Comparison of ENCODE assay signal across 25 cellular contexts in the genomic region with DNA sequence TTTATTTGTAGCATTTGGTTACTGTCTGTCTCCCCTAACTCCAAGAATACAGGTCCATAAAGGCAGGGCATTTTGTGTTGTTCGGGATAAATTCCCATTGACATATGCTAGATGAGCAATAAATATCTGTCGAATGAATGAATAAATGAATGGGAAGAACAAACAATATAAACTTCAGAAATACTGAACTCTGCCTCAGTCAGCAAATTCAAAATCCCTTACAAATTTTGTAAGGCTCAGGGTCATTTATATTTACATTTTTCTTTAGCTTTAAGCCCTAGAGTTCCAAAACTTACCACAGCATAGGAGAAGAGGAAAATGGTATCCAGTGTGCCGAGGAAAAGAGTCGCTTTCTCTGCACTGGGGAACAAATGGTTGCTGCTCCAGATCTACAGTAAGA. TPM values are rescaled to one million over a fixed set of nuclear protein-coding genes. Genes with fewer than 3 reads are reported as not detected.
"Had no signal": no experiment of that assay in that cellular context is flagged by ENCODE, and none has a peak within 500 bp of the region (broad histone marks: within the 10 kb centered on the region; RNA-seq: fewer than 3 reads in every experiment).

No MANE protein-coding gene starts in this region.

- H3K27me3 Mint-ChIP-seq: activated CD4-positive, alpha-beta T cell treated with anti-CD3 and anti-CD28 coated beads for 36 hours; activated naive CD8-positive, alpha-beta T cell treated with anti-CD3 and anti-CD28 coated beads for 36 hours; T-cell had no signal

- H3K9me3 Mint-ChIP-seq: activated naive CD8-positive, alpha-beta T cell treated with anti-CD3 and anti-CD28 coated beads for 36 hours; T-cell had no signal

- H3K9me3 ChIP-seq: breast epithelium had no signal

- DNase-seq: activated CD4-positive, alpha-beta T cell treated with anti-CD3 and anti-CD28 coated beads for 36 hours; activated CD4-positive, alpha-beta T cell treated with anti-CD3 and anti-CD28 coated beads, Interleukin-2, amount 50 U/mL, for 4 hours; activated CD8-positive, alpha-beta T cell treated with anti-CD3 and anti-CD28 coated beads, Interleukin-2, amount 10 ng/mL, durations not matched to agents 7 days and 5 days; activated naive CD4-positive, alpha-beta T cell treated with Interleukin-2 at 50 U/mL for 16 hours; activated naive CD8-positive, alpha-beta T cell treated with anti-CD3 and anti-CD28 coated beads for 36 hours; activated T-cell treated with anti-CD3 and anti-CD28 coated beads, Interleukin-2, amount 50 U/mL, for 48 hours; anterior cingulate cortex; central memory CD4-positive, alpha-beta T cell; Kasumi-1; KBM-7; NCI-H1105 treated with DMSO at 0.1 percent for 48 hours; NCI-H1436 treated with DMSO at 0.1 percent for 48 hours; NCI-H187; NCI-H2081; NCI-H510A treated with DMSO at 0.1 percent for 48 hours; NCI-H69; NK-92 treated with Interleukin-12 subunit alpha and Interleukin-12 subunit beta, amount 100 ng/mL, for 24 hours; OCI-M1; RPMI8226; T-cell had no signal

- ATAC-seq: activated CD4-positive, alpha-beta T cell treated with anti-CD3 and anti-CD28 coated beads for 36 hours; activated CD8-positive, alpha-beta T cell treated with anti-CD3 and anti-CD28 coated beads, Interleukin-2, amount 10 ng/mL, durations not matched to agents 7 days and 5 days; Panc1; Right ventricle myocardium inferior; T-cell had no signal

- H3K36me3 ChIP-seq: breast epithelium had no signal

- H3K4me1 ChIP-seq: breast epithelium had no signal

- H3K27ac ChIP-seq: breast epithelium, SK-N-MC, VCaP had no signal

- H3K27me3 ChIP-seq: breast epithelium had no signal

- H3K4me3 Mint-ChIP-seq: activated CD4-positive, alpha-beta T cell treated with anti-CD3 and anti-CD28 coated beads for 36 hours; activated CD8-positive, alpha-beta T cell treated with anti-CD3 and anti-CD28 coated beads, Interleukin-2, amount 10 ng/mL, durations not matched to agents 7 days and 5 days; activated naive CD8-positive, alpha-beta T cell treated with anti-CD3 and anti-CD28 coated beads for 36 hours; T-cell had no signal

- H3K27ac Mint-ChIP-seq: activated CD4-positive, alpha-beta T cell treated with anti-CD3 and anti-CD28 coated beads for 36 hours; activated CD8-positive, alpha-beta T cell treated with anti-CD3 and anti-CD28 coated beads, Interleukin-2, amount 10 ng/mL, durations not matched to agents 7 days and 5 days; activated naive CD8-positive, alpha-beta T cell treated with anti-CD3 and anti-CD28 coated beads for 36 hours; T-cell had no signal

- H3K4me3 ChIP-seq: breast epithelium, SK-N-MC had no signal

RNA-seq across cellular contexts. Expression of gene RAB19, which starts 34.6 kb away (rescaled TPM):
- total RNA-seq: Right ventricle myocardium inferior had no signal
